ENCODE assay signal across 16 cellular contexts in the genomic region with DNA sequence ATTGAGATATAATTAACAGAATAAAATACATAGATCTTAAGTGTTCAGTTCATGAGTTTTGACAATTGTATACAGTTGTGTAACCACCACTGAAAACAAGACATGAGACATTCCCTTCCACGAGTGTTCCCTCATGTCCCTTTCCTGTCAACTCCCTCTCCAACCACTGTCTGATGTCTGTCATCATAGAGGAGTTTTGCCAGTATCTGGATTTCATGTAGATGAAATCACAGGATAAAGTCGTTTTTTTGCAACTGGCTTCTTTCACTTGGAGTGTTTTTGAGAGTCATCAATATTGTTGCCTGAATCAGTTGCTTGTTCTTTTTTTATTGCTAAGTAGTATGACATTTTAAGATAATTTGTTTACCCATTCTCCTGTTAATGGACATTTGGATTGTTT. TPM values are rescaled to one million over a fixed set of nuclear protein-coding genes. Genes with fewer than 3 reads are reported as not detected.
DNase-seq lines count a peak whose midpoint lies in the region; ATAC-seq and TF ChIP-seq lines count a peak whose summit lies in the region.
"Had no signal": no experiment of that assay in that cellular context is flagged by ENCODE, and none has a peak within 500 bp of the region (broad histone marks: within the 10 kb centered on the region; RNA-seq: fewer than 3 reads in every experiment).

No MANE protein-coding gene starts in this region.

- H3K9me3 ChIP-seq in right atrium auricular region, result no peaks in the 10 kb centered on the region
- no peaks in the 10 kb centered on the region for H3K9me3 ChIP-seq in smooth muscle cell (replicated peaks; ENCODE audit: low read depth)
- H3K9me3 ChIP-seq in prostate gland, result no peaks in the 10 kb centered on the region

- no peak overlapping the region for H3K27ac ChIP-seq in right atrium auricular region
- H3K27ac ChIP-seq in smooth muscle cell (ENCODE audit: low read depth), result peak overlapping the region; percentile 29
- no peak overlapping the region for H3K27ac ChIP-seq in prostate gland
- H3K27ac ChIP-seq: SJCRH30 had no signal

- TF ChIP-seq CTCF in right atrium auricular region (IDR thresholded peaks at IDR 0.05), result no peak
- TF ChIP-seq CTCF in chondrocyte (IDR thresholded peaks at IDR 0.05), result no peak
- no peak for TF ChIP-seq CTCF in smooth muscle cell (IDR thresholded peaks at IDR 0.05; ENCODE audit: borderline replicate concordance, insufficient read depth, poor library complexity, severe bottlenecking)
- no peak for TF ChIP-seq CTCF in GM10248 (IDR thresholded peaks at IDR 0.05; ENCODE audit: control extremely low read depth, extremely low read depth, low read depth, missing control alignments)
- TF ChIP-seq CTCF in prostate gland (IDR thresholded peaks at IDR 0.05), result no peak

- H3K4me3 ChIP-seq in right atrium auricular region, result no peak overlapping the region
- H3K4me3 ChIP-seq in smooth muscle cell, result no peak overlapping the region
- no peak overlapping the region for H3K4me3 ChIP-seq in prostate gland
- H3K4me3 ChIP-seq: SJCRH30 had no signal

- H3K4me3 Mint-ChIP-seq in chondrocyte (ENCODE audit: unreplicated experiment), result no peak overlapping the region
- H3K4me3 Mint-ChIP-seq: CD4-positive, CD25-positive, alpha-beta regulatory T cell had no signal

- peak overlapping the region; percentile 36 for H3K27ac Mint-ChIP-seq in chondrocyte (ENCODE audit: unreplicated experiment)
- H3K27ac Mint-ChIP-seq: CD4-positive, CD25-positive, alpha-beta regulatory T cell had no signal

- H3K36me3 ChIP-seq in right atrium auricular region (no peaks in the 10 kb centered on the region), smooth muscle cell (ENCODE audit: low read depth) (no peaks in the 10 kb centered on the region), prostate gland (no peaks in the 10 kb centered on the region)
- H3K36me3 ChIP-seq: SJCRH30 had no signal

- peaks cover 80% of the 10 kb centered on the region for H3K79me2 ChIP-seq in smooth muscle cell (ENCODE audit: low read depth)

- H3K4me1 ChIP-seq in right atrium auricular region (peaks cover 0 to 7% of the 10 kb centered on the region in 2 donors), smooth muscle cell (ENCODE audit: low read depth) (no peaks in the 10 kb centered on the region), prostate gland (replicated peaks) (no peaks in the 10 kb centered on the region)
- H3K4me1 ChIP-seq: SJCRH30 had no signal

- H3K4me1 Mint-ChIP-seq in chondrocyte (ENCODE audit: low read depth), result peaks cover 33% of the 10 kb centered on the region

- TF ChIP-seq POLR2A in prostate gland (IDR thresholded peaks at IDR 0.05), result no peak

- no peaks in the 10 kb centered on the region for H3K27me3 Mint-ChIP-seq in chondrocyte (ENCODE audit: low read depth)

- CTCF ChIA-PET in GM10248 (lab: Yijun Ruan, JAX), result no interaction called here

- H3K36me3 Mint-ChIP-seq in chondrocyte (ENCODE audit: low read depth), result peaks cover 5% of the 10 kb centered on the region

- no peak overlapping the region for H2AFZ ChIP-seq in smooth muscle cell (ENCODE audit: low read depth)

- POLR2A ChIA-PET in GM10248 (lab: Yijun Ruan, JAX), result no interaction called here

- H3K9me3 Mint-ChIP-seq in chondrocyte (ENCODE audit: low read depth), result no peaks in the 10 kb centered on the region

- peak; percentile 78 for ATAC-seq in left ventricle myocardium superior

- H4K20me1 ChIP-seq in smooth muscle cell (ENCODE audit: low read depth), result peaks cover 46% of the 10 kb centered on the region

- H3K27me3 ChIP-seq in right atrium auricular region, result no peaks in the 10 kb centered on the region
- no peaks in the 10 kb centered on the region for H3K27me3 ChIP-seq in smooth muscle cell (ENCODE audit: low read depth)
- no peaks in the 10 kb centered on the region for H3K27me3 ChIP-seq in prostate gland (replicated peaks; ENCODE audit: insufficient read depth)
- H3K27me3 ChIP-seq: SJCRH30 had no signal

- DNase-seq in left ventricle myocardium superior, result no peak
- DNase-seq in right atrium auricular region (ENCODE audit: low spot score), result no peak
- peak; percentile 51 for DNase-seq in NCI-H1105 treated with DMSO at 0.1 percent for 48 hours (lab: John Stamatoyannopoulos, UW)
- DNase-seq in chondrocyte (ENCODE audit: low spot score), result no peak
- no peak for DNase-seq in smooth muscle cell (lab: John Stamatoyannopoulos, UW; ENCODE audit: unreplicated experiment)
- DNase-seq in GM10248 (ENCODE audit: extremely low spot score), result no peak
- no peak for DNase-seq in prostate gland (ENCODE audit: low spot score)
- DNase-seq: ACHN; CD4-positive, CD25-positive, alpha-beta regulatory T cell; DMS79; KG1; NCI-H1694; NCI-H226; NCI-H526 treated with DMSO at 0.1 percent for 48 hours; RPMI8226; SJCRH30 had no signal

- intact Hi-C loops in left ventricle myocardium superior (cut with micrococcal nuclease), result no loop called here
- intact Hi-C loops in prostate gland (cut with DNase I), result no loop called here

- no peaks in the 10 kb centered on the region for H3F3A ChIP-seq in smooth muscle cell (ENCODE audit: low read depth)

- H3K4me2 ChIP-seq in smooth muscle cell, result no peak overlapping the region

- H3K9ac ChIP-seq in smooth muscle cell (ENCODE audit: low read depth), result no peak overlapping the region

- WGBS in smooth muscle cell (ENCODE audit: low lambda C conversion rate), result 42% methylated on average over 2 of the region's 2 CpGs
- WGBS in prostate gland, result 27% methylated on average over 2 of the region's 2 CpGs

RNA-seq across cellular contexts. Expression of a gene that starts 52.7 kb away (rescaled TPM):
- total RNA-seq in left ventricle myocardium superior (60.8 TPM), right atrium auricular region (10 to 100 TPM; 52.3 to 57.0 TPM), chondrocyte (133 to 184 TPM (median 137 TPM) in 3 replicates), smooth muscle cell (142 and 160 TPM in 2 replicates), prostate gland (10 to 100 TPM; 18.8 to 22.8 TPM)
- polyA plus RNA-seq in smooth muscle cell, result 103 and 116 TPM in 2 replicates
